ENCODE assay signal across 18 cellular contexts in the genomic region with DNA sequence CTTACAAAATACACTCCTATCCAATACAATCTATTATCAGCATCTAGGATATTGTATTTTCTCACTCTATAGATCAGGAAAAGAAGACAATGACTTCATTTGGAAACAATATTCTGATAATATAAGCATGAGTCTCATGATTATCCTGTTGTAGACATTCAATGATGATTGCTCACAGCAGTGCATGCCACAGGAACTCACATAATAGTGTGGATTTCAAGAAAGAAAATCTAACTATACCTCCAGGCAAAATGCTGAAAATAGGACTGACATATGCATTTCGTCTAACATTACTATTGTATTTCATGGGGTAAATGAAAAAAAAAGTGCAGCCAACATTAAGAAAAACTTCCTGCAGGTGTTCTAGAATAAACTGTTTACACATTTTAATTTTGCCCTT.
DNase-seq lines count a peak whose midpoint lies in the region; ATAC-seq and TF ChIP-seq lines count a peak whose summit lies in the region.
"Had no signal": no experiment of that assay in that cellular context is flagged by ENCODE, and none has a peak within 500 bp of the region (broad histone marks: within the 10 kb centered on the region; RNA-seq: fewer than 3 reads in every experiment).

No MANE protein-coding gene starts in this region.

- H3K4me2 ChIP-seq in SK-N-SH, result no peak overlapping the region
- H3K4me2 ChIP-seq in neural progenitor cell, result no peak overlapping the region

- no peak overlapping the region for H3K4me3 Mint-ChIP-seq in neural progenitor cell

- CTCF ChIA-PET in SK-N-SH (lab: Yijun Ruan, JAX), result no interaction called here

- no peaks in the 10 kb centered on the region for H3K27me3 Mint-ChIP-seq in neural progenitor cell (ENCODE audit: insufficient read depth, low read depth)

- DNase-seq in SK-N-SH (no peak), choroid plexus epithelial cell (ENCODE audit: low read depth) (peak; percentile 69), hepatic stellate cell (ENCODE audit: low spot score) (peak; percentile 9), NCI-H2227 treated with DMSO at 0.1 percent for 48 hours (lab: John Stamatoyannopoulos, UW) (no peak), HPDE6-E6E7 (ENCODE audit: extremely low spot score) (no peak), ACHN (no peak), neural progenitor cell (ENCODE audit: low spot score) (no peak)
- DNase-seq: 8988T; C1 segment of cervical spinal cord; COR-L47; DMS153; Karpas-422; NCI-H2029; NCI-H526; NK-92 treated with Interleukin-12 subunit alpha and Interleukin-12 subunit beta, amount 100 ng/mL, for 24 hours had no signal

- no peaks in the 10 kb centered on the region for H4K20me1 ChIP-seq in SK-N-SH (ENCODE audit: insufficient read depth)
- no peaks in the 10 kb centered on the region for H4K20me1 ChIP-seq in neural progenitor cell (ENCODE audit: low read depth)

- peak overlapping the region; percentile 30; the same call in 1 of the 2 replicates for H3K9ac ChIP-seq in SK-N-SH
- no peak overlapping the region for H3K9ac ChIP-seq in neural progenitor cell

- H3K9me3 ChIP-seq in SK-N-SH (no peaks in the 10 kb centered on the region), neural progenitor cell (ENCODE audit: low read depth) (no peaks in the 10 kb centered on the region)
- H3K9me3 ChIP-seq: SJSA1 had no signal

- peaks cover 7% of the 10 kb centered on the region for H3K4me1 Mint-ChIP-seq in neural progenitor cell

- no peak for TF ChIP-seq EP300 in SK-N-SH (IDR thresholded peaks at IDR 0.05; ENCODE audit: borderline replicate concordance in 1 of 2, low read depth in 1 of 2, low read length in 1 of 2)

- H3K79me2 ChIP-seq in SK-N-SH (ENCODE audit: insufficient read depth) (no peaks in the 10 kb centered on the region), neural progenitor cell (ENCODE audit: low read depth) (no peaks in the 10 kb centered on the region)

- H3K27ac ChIP-seq in SK-N-SH (ENCODE audit: low read depth in 2 of 2, low read length in 1 of 2) (peak overlapping the region in 1 of 2 experiments; percentile 68; a peak in 2 of 4 replicates), neural progenitor cell (no peak overlapping the region)
- H3K27ac ChIP-seq: SJSA1 had no signal

- H3F3A ChIP-seq in SK-N-SH (replicated peaks; ENCODE audit: insufficient read depth) (peaks cover 15% of the 10 kb centered on the region), neural progenitor cell (ENCODE audit: low read depth) (no peaks in the 10 kb centered on the region)

- in situ Hi-C loops in ACHN (cut with HindIII; ENCODE audit: low pct_ligation_motif_present, low pct_unique_long_range_greater_than_20kb, low sequenced_read_pairs), result no loop called here

- TF ChIP-seq RAD21 in SK-N-SH (IDR thresholded peaks at IDR 0.05; ENCODE audit: low read length), result no peak

- H3K9me3 Mint-ChIP-seq in neural progenitor cell, result no peaks in the 10 kb centered on the region

- H3K36me3 Mint-ChIP-seq in neural progenitor cell, result no peaks in the 10 kb centered on the region

- WGBS in SK-N-SH (ENCODE audit: low lambda C conversion rate), result 9% methylated on average over 1 of the region's 1 CpG

- H3K36me3 ChIP-seq in SK-N-SH (replicated peaks in 1 of 2; ENCODE audit: control insufficient read depth in 1 of 2, insufficient read depth in 2 of 2, low read length in 1 of 2) (no peaks in the 10 kb centered on the region), neural progenitor cell (no peaks in the 10 kb centered on the region)
- H3K36me3 ChIP-seq: SJSA1 had no signal

- no peaks in the 10 kb centered on the region for H3K27me3 ChIP-seq in SK-N-SH (ENCODE audit: insufficient read depth)
- H3K27me3 ChIP-seq in neural progenitor cell, result no peaks in the 10 kb centered on the region
- H3K27me3 ChIP-seq: SJSA1 had no signal

- no peak; the same call in 2 of the 3 replicates for ATAC-seq in SK-N-SH treated with all-trans-retinoic acid at 6 μM for 48 hours
- ATAC-seq: HepG2 had no signal

- no peak overlapping the region for H3K27ac Mint-ChIP-seq in neural progenitor cell

- H3K4me1 ChIP-seq in SK-N-SH (ENCODE audit: control insufficient read depth in 1 of 2, insufficient read depth in 2 of 2, low read depth in 1 of 2, low read length in 1 of 2), result peaks cover 0 to 14% of the 10 kb centered on the region in 2 experiments; a peak in 2 of 4 replicates
- peaks cover 3% of the 10 kb centered on the region for H3K4me1 ChIP-seq in neural progenitor cell

- H3K4me3 ChIP-seq in SK-N-SH (ENCODE audit: low read depth in 2 of 2, low read length in 1 of 2) (no peak overlapping the region), choroid plexus epithelial cell (ENCODE audit: low read depth, low read length) (no peak overlapping the region), neural progenitor cell (no peak overlapping the region)
- H3K4me3 ChIP-seq: SJSA1 had no signal

- H3K9me2 ChIP-seq in SK-N-SH, result no peaks in the 10 kb centered on the region

- H2AFZ ChIP-seq in SK-N-SH (ENCODE audit: low read depth) (no peak overlapping the region), neural progenitor cell (replicated peaks) (no peak overlapping the region)

- POLR2A ChIA-PET in SK-N-SH (lab: Yijun Ruan, JAX), result no interaction called here

- TF ChIP-seq CTCF in SK-N-SH (IDR thresholded peaks at IDR 0.05) (no peak), choroid plexus epithelial cell (conservative IDR thresholded peaks at IDR 0.05; ENCODE audit: low read depth, low read length) (no peak), neural progenitor cell (IDR thresholded peaks at IDR 0.05) (no peak)

TF ChIP-seq in SK-N-SH, 30 proteins besides CTCF, POLR2A, EP300 and RAD21:
- TF ChIP-seq TAF1 (IDR thresholded peaks at IDR 0.05; ENCODE audit: borderline replicate concordance, low read depth, low read length) (no peak), POLR2AphosphoS5 (IDR thresholded peaks at IDR 0.05; ENCODE audit: low read depth, low read length) (no peak), GABPA (IDR thresholded peaks at IDR 0.05; ENCODE audit: low read depth) (no peak), NFIC (IDR thresholded peaks at IDR 0.05; ENCODE audit: borderline replicate concordance) (no peak), JUND (IDR thresholded peaks at IDR 0.05) (no peak), GATA2 (CRISPR knock-in tag; IDR thresholded peaks at IDR 0.05) (no peak), YY1 (IDR thresholded peaks at IDR 0.05; ENCODE audit: low read depth) (no peak), FOXM1 (IDR thresholded peaks at IDR 0.05; ENCODE audit: low read depth) (no peak), MXI1 (IDR thresholded peaks at IDR 0.05; ENCODE audit: low read depth, low read length) (no peak)
- TF ChIP-seq, protein P1, sequence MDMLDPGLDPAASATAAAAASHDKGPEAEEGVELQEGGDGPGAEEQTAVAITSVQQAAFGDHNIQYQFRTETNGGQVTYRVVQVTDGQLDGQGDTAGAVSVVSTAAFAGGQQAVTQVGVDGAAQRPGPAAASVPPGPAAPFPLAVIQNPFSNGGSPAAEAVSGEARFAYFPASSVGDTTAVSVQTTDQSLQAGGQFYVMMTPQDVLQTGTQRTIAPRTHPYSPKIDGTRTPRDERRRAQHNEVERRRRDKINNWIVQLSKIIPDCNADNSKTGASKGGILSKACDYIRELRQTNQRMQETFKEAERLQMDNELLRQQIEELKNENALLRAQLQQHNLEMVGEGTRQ (IDR thresholded peaks at IDR 0.05; ENCODE audit: borderline replicate concordance, low read depth, low read length), result no peak

TF ChIP-seq in SK-N-SH treated with all-trans-retinoic acid at 6 μM for 48 hours, 23 proteins besides CTCF, POLR2A, EP300 and RAD21 (continues in another document):
- no peak for TF ChIP-seq OSR1 (CRISPR knock-in tag; IDR thresholded peaks at IDR 0.05)
- no peak for TF ChIP-seq ISL1 (CRISPR knock-in tag; IDR thresholded peaks at IDR 0.05)
- TF ChIP-seq, protein P2, sequence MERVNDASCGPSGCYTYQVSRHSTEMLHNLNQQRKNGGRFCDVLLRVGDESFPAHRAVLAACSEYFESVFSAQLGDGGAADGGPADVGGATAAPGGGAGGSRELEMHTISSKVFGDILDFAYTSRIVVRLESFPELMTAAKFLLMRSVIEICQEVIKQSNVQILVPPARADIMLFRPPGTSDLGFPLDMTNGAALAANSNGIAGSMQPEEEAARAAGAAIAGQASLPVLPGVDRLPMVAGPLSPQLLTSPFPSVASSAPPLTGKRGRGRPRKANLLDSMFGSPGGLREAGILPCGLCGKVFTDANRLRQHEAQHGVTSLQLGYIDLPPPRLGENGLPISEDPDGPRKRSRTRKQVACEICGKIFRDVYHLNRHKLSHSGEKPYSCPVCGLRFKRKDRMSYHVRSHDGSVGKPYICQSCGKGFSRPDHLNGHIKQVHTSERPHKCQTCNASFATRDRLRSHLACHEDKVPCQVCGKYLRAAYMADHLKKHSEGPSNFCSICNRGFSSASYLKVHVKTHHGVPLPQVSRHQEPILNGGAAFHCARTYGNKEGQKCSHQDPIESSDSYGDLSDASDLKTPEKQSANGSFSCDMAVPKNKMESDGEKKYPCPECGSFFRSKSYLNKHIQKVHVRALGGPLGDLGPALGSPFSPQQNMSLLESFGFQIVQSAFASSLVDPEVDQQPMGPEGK (CRISPR knock-in tag; IDR thresholded peaks at IDR 0.05; ENCODE audit: borderline replicate concordance), result no peak
- TF ChIP-seq ZNF70 (CRISPR knock-in tag; IDR thresholded peaks at IDR 0.05), result no peak
- no peak for TF ChIP-seq RARB (CRISPR knock-in tag; IDR thresholded peaks at IDR 0.05)
- no peak for TF ChIP-seq ESRRG (CRISPR knock-in tag; IDR thresholded peaks at IDR 0.05)
- TF ChIP-seq, protein P3, sequence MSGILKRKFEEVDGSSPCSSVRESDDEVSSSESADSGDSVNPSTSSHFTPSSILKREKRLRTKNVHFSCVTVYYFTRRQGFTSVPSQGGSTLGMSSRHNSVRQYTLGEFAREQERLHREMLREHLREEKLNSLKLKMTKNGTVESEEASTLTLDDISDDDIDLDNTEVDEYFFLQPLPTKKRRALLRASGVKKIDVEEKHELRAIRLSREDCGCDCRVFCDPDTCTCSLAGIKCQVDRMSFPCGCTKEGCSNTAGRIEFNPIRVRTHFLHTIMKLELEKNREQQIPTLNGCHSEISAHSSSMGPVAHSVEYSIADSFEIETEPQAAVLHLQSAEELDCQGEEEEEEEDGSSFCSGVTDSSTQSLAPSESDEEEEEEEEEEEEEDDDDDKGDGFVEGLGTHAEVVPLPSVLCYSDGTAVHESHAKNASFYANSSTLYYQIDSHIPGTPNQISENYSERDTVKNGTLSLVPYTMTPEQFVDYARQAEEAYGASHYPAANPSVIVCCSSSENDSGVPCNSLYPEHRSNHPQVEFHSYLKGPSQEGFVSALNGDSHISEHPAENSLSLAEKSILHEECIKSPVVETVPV (CRISPR knock-in tag; IDR thresholded peaks at IDR 0.05), result no peak
- no peak for TF ChIP-seq CSDC2 (CRISPR knock-in tag; IDR thresholded peaks at IDR 0.05)

Comparison
In these comparisons a context has a peak if more than half of its experiments do, and no peak if none do; other contexts are left out.
1. DNase-seq: peak in choroid plexus epithelial cell (single experiment) and hepatic stellate cell (single experiment); none in SK-N-SH (single experiment), NCI-H2227 treated with DMSO at 0.1 percent for 48 hours (single experiment), HPDE6-E6E7 (single experiment), ACHN (single experiment) and neural progenitor cell (single experiment).